In the genomic region with DNA sequence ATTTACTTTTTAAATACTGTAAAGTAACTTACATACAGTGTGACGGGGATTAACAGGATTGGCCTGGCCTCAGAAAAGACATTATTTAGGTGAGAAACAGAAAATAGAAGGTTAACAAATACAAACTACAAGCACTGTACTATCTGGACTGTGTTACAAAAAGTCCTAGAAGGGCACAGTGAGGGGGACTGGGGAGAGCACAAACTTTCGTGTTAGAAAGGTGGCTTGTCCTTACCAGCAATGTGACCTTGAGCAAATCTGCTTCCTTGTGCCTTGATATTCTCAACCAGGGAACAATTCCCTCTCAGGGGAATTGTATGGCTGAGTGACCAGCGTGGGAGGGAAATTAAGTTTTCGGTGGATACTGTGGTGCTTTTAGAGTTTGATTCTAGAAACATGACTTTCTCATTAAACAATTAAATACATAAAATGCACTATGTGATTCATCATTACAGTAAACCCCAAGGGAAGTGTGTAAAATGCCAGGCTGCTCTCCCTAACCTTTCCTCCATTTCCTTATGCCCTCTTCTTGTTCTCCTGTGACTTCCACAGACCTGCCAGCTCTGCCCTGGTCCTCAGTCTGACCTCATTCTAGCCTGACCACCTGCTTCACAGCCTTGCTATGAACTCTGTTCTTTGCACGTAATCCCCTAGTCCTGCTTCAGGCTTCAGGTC, we compare ENCODE assay signal across 14 cellular contexts. TPM values are rescaled to one million over a fixed set of nuclear protein-coding genes. Genes with fewer than 3 reads are reported as not detected.
A peak's percentile ranks its signal among the peaks of the same experiment; 100 is the strongest.
DNase-seq lines count a peak whose midpoint lies in the region; ATAC-seq and TF ChIP-seq lines count a peak whose summit lies in the region.
"Had no signal": no experiment of that assay in that cellular context is flagged by ENCODE, and none has a peak within 500 bp of the region (broad histone marks: within the 10 kb centered on the region; RNA-seq: fewer than 3 reads in every experiment).

No MANE protein-coding gene starts in this region.

- H3K4me1 Mint-ChIP-seq in activated CD4-positive, alpha-beta T cell treated with anti-CD3 and anti-CD28 coated beads, Interleukin-2, amount 10 ng/mL, durations not matched to agents 24 days and 14 days = peaks cover 90% of the 10 kb centered on the region

- no peaks in the 10 kb centered on the region for H3K27me3 Mint-ChIP-seq in activated CD4-positive, alpha-beta T cell treated with anti-CD3 and anti-CD28 coated beads, Interleukin-2, amount 10 ng/mL, durations not matched to agents 24 days and 14 days
- H3K27me3 Mint-ChIP-seq: progenitor cell of endocrine pancreas had no signal

- ATAC-seq in GM18909 (IDR thresholded peaks at IDR 0.05; ENCODE audit: poor library complexity, unreplicated experiment) = no peak

- peak overlapping the region; percentile 64 for H3K4me3 Mint-ChIP-seq in activated CD4-positive, alpha-beta T cell treated with anti-CD3 and anti-CD28 coated beads, Interleukin-2, amount 10 ng/mL, durations not matched to agents 24 days and 14 days

- peaks cover 37% of the 10 kb centered on the region for H3K4me1 ChIP-seq in skeletal muscle satellite cell (ENCODE audit: control insufficient read depth, insufficient read depth, low read length)
- peaks cover 20% of the 10 kb centered on the region for H3K4me1 ChIP-seq in suprapubic skin

- intact Hi-C loops in activated CD4-positive, alpha-beta T cell treated with anti-CD3 and anti-CD28 coated beads, Interleukin-2, amount 10 ng/mL, durations not matched to agents 24 days and 14 days (cut with micrococcal nuclease) = no loop called here

- no peak for TF ChIP-seq POLR2A in suprapubic skin (IDR thresholded peaks at IDR 0.05)

- H3K27me3 ChIP-seq in skeletal muscle satellite cell (ENCODE audit: control insufficient read depth, insufficient read depth, low read length) (no peaks in the 10 kb centered on the region), suprapubic skin (no peaks in the 10 kb centered on the region)
- H3K27me3 ChIP-seq: SJSA1 had no signal

- peaks cover 10% of the 10 kb centered on the region for H3K36me3 Mint-ChIP-seq in activated CD4-positive, alpha-beta T cell treated with anti-CD3 and anti-CD28 coated beads, Interleukin-2, amount 10 ng/mL, durations not matched to agents 24 days and 14 days (ENCODE audit: low read depth)

- no peak for TF ChIP-seq EP300 in suprapubic skin (IDR thresholded peaks at IDR 0.05)

- no peak overlapping the region for H3K9ac ChIP-seq in skeletal muscle satellite cell (ENCODE audit: low read depth, low read length)

- WGBS in suprapubic skin = 66% methylated on average over 5 of the region's 5 CpGs

- no peak overlapping the region for H3K27ac ChIP-seq in suprapubic skin
- H3K27ac ChIP-seq: SJSA1 had no signal

- no peak for TF ChIP-seq CTCF in suprapubic skin (IDR thresholded peaks at IDR 0.05)

- H3K36me3 ChIP-seq in skeletal muscle satellite cell (ENCODE audit: insufficient read depth, low read length) = no peaks in the 10 kb centered on the region
- H3K36me3 ChIP-seq in suprapubic skin = no peaks in the 10 kb centered on the region
- H3K36me3 ChIP-seq: SJSA1 had no signal

- H3K9me3 ChIP-seq in skeletal muscle satellite cell (replicated peaks; ENCODE audit: low read length) = no peaks in the 10 kb centered on the region
- no peaks in the 10 kb centered on the region for H3K9me3 ChIP-seq in suprapubic skin
- H3K9me3 ChIP-seq: SJSA1 had no signal

- no peaks in the 10 kb centered on the region for H3K9me3 Mint-ChIP-seq in activated CD4-positive, alpha-beta T cell treated with anti-CD3 and anti-CD28 coated beads, Interleukin-2, amount 10 ng/mL, durations not matched to agents 24 days and 14 days

- no peak for DNase-seq in activated CD4-positive, alpha-beta T cell treated with anti-CD3 and anti-CD28 coated beads, Interleukin-2, amount 10 ng/mL, durations not matched to agents 24 days and 14 days
- DNase-seq in activated CD4-positive, alpha-beta T cell treated with anti-CD3 and anti-CD28 coated beads, Interleukin-2, amount 50 U/mL, for 4 hours = no peak
- peak; percentile 30 for DNase-seq in SK-N-DZ (ENCODE audit: low spot score)
- DNase-seq in fibroblast of peridontal ligament (ENCODE audit: extremely low read depth) = peak; percentile 89
- no peak for DNase-seq in kidney glomerular epithelial cell (lab: John Stamatoyannopoulos, UW)
- no peak for DNase-seq in suprapubic skin (ENCODE audit: low spot score in 2 of 2)
- DNase-seq: activated CD4-positive, alpha-beta T cell treated with anti-CD3 and anti-CD28 coated beads, Interleukin-2, amount 50 U/mL, for 48 hours; NCI-H1048; NCI-H446 treated with DMSO at 0.1 percent for 48 hours had no signal

- H3K4me3 ChIP-seq in skeletal muscle satellite cell (ENCODE audit: low read length) = peak overlapping the region; percentile 4
- no peak overlapping the region for H3K4me3 ChIP-seq in suprapubic skin
- H3K4me3 ChIP-seq: lung, SJSA1 had no signal

- H3K4me2 ChIP-seq in skeletal muscle satellite cell (ENCODE audit: low read length) = peak overlapping the region; percentile 67

- H3K27ac Mint-ChIP-seq in activated CD4-positive, alpha-beta T cell treated with anti-CD3 and anti-CD28 coated beads, Interleukin-2, amount 10 ng/mL, durations not matched to agents 24 days and 14 days = peak overlapping the region; percentile 92
- H3K27ac Mint-ChIP-seq: progenitor cell of endocrine pancreas had no signal

RNA-seq across cellular contexts. Expression of gene OSBPL3, which starts 57.7 kb away (rescaled TPM):
- 93.7 and 93.8 TPM in 2 replicates for total RNA-seq in activated CD4-positive, alpha-beta T cell treated with anti-CD3 and anti-CD28 coated beads, Interleukin-2, amount 10 ng/mL, durations not matched to agents 24 days and 14 days
- 5.1 and 6.6 TPM in 2 replicates for polyA plus RNA-seq in SK-N-DZ (2014; cell fraction: cytosol; rRNA removed)
- 9.6 and 12.2 TPM in 2 replicates for polyA plus RNA-seq in SK-N-DZ (2014; cell fraction: nucleus; rRNA removed)
- 7.2 and 10.4 TPM in 2 replicates for total RNA-seq in skeletal muscle satellite cell (2012; rRNA removed)
- total RNA-seq in suprapubic skin = 10 to 100 TPM; 22.0 to 49.0 (median 27.3) TPM

Comparison
In these comparisons a context has a peak if more than half of its experiments do, and no peak if none do; other contexts are left out.
1. DNase-seq: peak in SK-N-DZ (single experiment) and fibroblast of peridontal ligament (single experiment); none in activated CD4-positive, alpha-beta T cell treated with anti-CD3 and anti-CD28 coated beads, Interleukin-2, amount 10 ng/mL, durations not matched to agents 24 days and 14 days (single experiment), activated CD4-positive, alpha-beta T cell treated with anti-CD3 and anti-CD28 coated beads, Interleukin-2, amount 50 U/mL, for 4 hours (0 of 2), kidney glomerular epithelial cell (single experiment) and suprapubic skin (0 of 2).